Comparison of ENCODE assay signal across 11 cellular contexts in the genomic region with DNA sequence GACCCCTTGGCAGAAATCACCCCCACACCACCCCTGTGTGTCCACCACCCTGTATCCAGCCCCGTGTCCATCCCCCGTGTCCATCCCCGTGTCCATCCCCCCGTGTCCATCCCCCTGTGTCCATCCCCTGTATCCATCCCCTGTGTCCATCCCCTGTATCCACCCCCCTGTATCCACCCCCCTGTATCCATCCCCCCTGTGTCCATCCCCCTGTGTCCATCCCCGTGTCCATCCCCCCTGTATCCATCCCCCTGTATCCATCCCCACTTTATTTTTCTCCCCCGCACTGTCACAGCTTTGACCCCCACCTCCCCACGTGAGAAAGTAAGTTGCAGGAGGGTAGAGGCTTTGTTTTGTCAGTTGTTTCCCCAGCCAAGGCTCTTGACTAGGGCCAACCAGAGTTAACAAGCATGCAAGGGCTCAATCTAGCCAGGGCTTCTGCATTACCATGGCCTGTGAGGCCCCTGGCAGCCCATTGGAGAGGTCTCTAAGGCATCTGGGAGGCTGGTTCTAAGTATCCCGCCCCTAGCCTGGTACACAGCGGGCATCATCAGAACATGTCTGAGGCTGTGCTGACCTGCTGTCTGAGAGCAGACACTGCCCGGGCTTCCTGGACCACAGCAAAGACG. TPM values are rescaled to one million over a fixed set of nuclear protein-coding genes. Genes with fewer than 3 reads are reported as not detected.
DNase-seq lines count a peak whose midpoint lies in the region; ATAC-seq and TF ChIP-seq lines count a peak whose summit lies in the region.
"Had no signal": no experiment of that assay in that cellular context is flagged by ENCODE, and none has a peak within 500 bp of the region (broad histone marks: within the 10 kb centered on the region; RNA-seq: fewer than 3 reads in every experiment).

No MANE protein-coding gene starts in this region.

- no peak for TF ChIP-seq CTCF in GM10248 (IDR thresholded peaks at IDR 0.05; ENCODE audit: control extremely low read depth, extremely low read depth, low read depth, missing control alignments)

- CTCF ChIA-PET in GM10248 (lab: Yijun Ruan, JAX) = no interaction called here

- DNase-seq in AG08395 (ENCODE audit: low spot score) (peak; percentile 81), GM10248 (ENCODE audit: extremely low spot score) (peak; percentile 87), RPMI7951 (ENCODE audit: low read depth) (peak; percentile 53), fibroblast of gingiva (ENCODE audit: low read depth) (peak; percentile 20), NCI-H510A treated with DMSO at 0.1 percent for 48 hours (lab: John Stamatoyannopoulos, UW) (no peak), NK-92 (lab: John Stamatoyannopoulos, UW; ENCODE audit: unreplicated experiment) (no peak)
- DNase-seq: effector memory CD8-positive, alpha-beta T cell; stimulated activated CD4-positive, alpha-beta T cell treated with anti-CD3 and anti-CD28 coated beads, Interleukin-2, amount 100 ng/mL, for 24 hours had no signal

- ATAC-seq in GM18870 (IDR thresholded peaks at IDR 0.05; ENCODE audit: unreplicated experiment) (no peak), GM19455 (IDR thresholded peaks at IDR 0.05; ENCODE audit: unreplicated experiment) (no peak)
- ATAC-seq: effector memory CD8-positive, alpha-beta T cell had no signal

- POLR2A ChIA-PET in GM10248 (lab: Yijun Ruan, JAX) = no interaction called here

RNA-seq across cellular contexts. Expression of a gene that starts 18.1 kb away (rescaled TPM):
- 7.0 and 8.5 TPM in 2 replicates for total RNA-seq in RPMI7951 (2014; rRNA removed; shearing (Covaris generic))
- total RNA-seq: activated T-helper 1 cell treated with anti-CD3 and anti-CD28 coated beads, Interleukin-12 subunit alpha, Interleukin-12 subunit beta, Interleukin-2, Interleukin-4 antibody, amounts not matched to agents 30 ng/mL and 10 ng/mL and 1 ng/mL, durations not matched to agents 14 hours and 24 hours and 36 hours had no signal

Comparison
In these comparisons a context has a peak if more than half of its experiments do, and no peak if none do; other contexts are left out.
1. DNase-seq: peak in AG08395 (single experiment), GM10248 (single experiment), RPMI7951 (single experiment) and fibroblast of gingiva (single experiment); none in NCI-H510A treated with DMSO at 0.1 percent for 48 hours (single experiment) and NK-92 (single experiment).